Comparison of ENCODE assay signal across 8 cellular contexts in genomic region chr1:2228157-2228594, GRCh38. TPM values are rescaled to one million over a fixed set of nuclear protein-coding genes. Genes with fewer than 3 reads are reported as not detected.
A peak's percentile ranks its signal among the peaks of the same experiment; 100 is the strongest.
DNase-seq lines count a peak whose midpoint lies in the region; ATAC-seq, FAIRE-seq and TF ChIP-seq lines count a peak whose summit lies in the region.

Gene SKI, plus strand, starts transcription at chr1:2228319. Its CDS starts 448 bp downstream, at chr1:2228767.

- no peak for TF ChIP-seq POLR2A in endothelial cell of umbilical vein (IDR thresholded peaks at IDR 0.05; ENCODE audit: low read depth, low read length)

- peak within 1 kb of the TSS; percentile 59 to 98 (median 88) for H3K4me3 ChIP-seq in BLaER1 treated with 17β-estradiol and CSF1 and Interleukin-3, amounts not matched to agents 10 nM and 100 nM
- peak within 1 kb of the TSS; percentile 76 for H3K4me3 ChIP-seq in NT2/D1 (ENCODE audit: insufficient read length, low read depth)
- peak within 1 kb of the TSS; percentile 64 to 95 (median 66) for H3K4me3 ChIP-seq in endothelial cell of umbilical vein (replicated peaks in 1 of 3; ENCODE audit: insufficient read depth in 1 of 3, low read depth in 1 of 3, low read length in 3 of 3)

- H3K27ac ChIP-seq in BLaER1 treated with 17β-estradiol and CSF1 and Interleukin-3, amounts not matched to agents 10 nM and 100 nM: peak within 1 kb of the TSS; percentile 84 to 98 (median 93)
- peak within 1 kb of the TSS; percentile 98 for H3K27ac ChIP-seq in endothelial cell of umbilical vein (ENCODE audit: insufficient read depth, low read depth, low read length)

- H3K9me3 Mint-ChIP-seq in natural killer cell: no peaks in the 10 kb centered on the region

- no peaks in the 10 kb centered on the region for H3K36me3 Mint-ChIP-seq in natural killer cell

- peaks cover 0 to 2% of the 10 kb centered on the region in 2 donors for H3K27me3 Mint-ChIP-seq in natural killer cell (ENCODE audit: low read depth in 2 of 2)

- H3K9me1 ChIP-seq in endothelial cell of umbilical vein (replicated peaks; ENCODE audit: control insufficient read depth, extremely low read depth, insufficient read depth, low read length): no peaks in the 10 kb centered on the region

- H3K27ac Mint-ChIP-seq in natural killer cell: peak within 1 kb of the TSS; percentile 85 to 97

- BruUV-seq in endothelial cell of umbilical vein (replicated peaks; lab: Mats Ljungman, UMichigan): no TSS peak

- H4K20me1 ChIP-seq in BLaER1 treated with 17β-estradiol and CSF1 and Interleukin-3, amounts not matched to agents 10 nM and 100 nM: peaks cover 46 to 55% (median 46%) of the 10 kb centered on the region in 11 experiments
- no peaks in the 10 kb centered on the region for H4K20me1 ChIP-seq in endothelial cell of umbilical vein (replicated peaks; ENCODE audit: control insufficient read depth, extremely low read depth, insufficient read depth, low read length)

- peak within 1 kb of the TSS; percentile 96 to 100 (median 100) for H3K4me2 ChIP-seq in BLaER1 treated with 17β-estradiol and CSF1 and Interleukin-3, amounts not matched to agents 10 nM and 100 nM
- H3K4me2 ChIP-seq in endothelial cell of umbilical vein (ENCODE audit: insufficient read depth, low read length): peak within 1 kb of the TSS; percentile 66

- DNase-seq in NT2/D1 (ENCODE audit: low read depth, low spot score) (no peak), endothelial cell of umbilical vein (ENCODE audit: low read depth, low spot score) (no peak), natural killer cell (no peak)
- DNase-seq in stimulated activated CD8-positive, alpha-beta memory T cell treated with anti-CD3 and anti-CD28 coated beads, Interleukin-4, amount 100 ng/mL, for 48 hours: no peak

- TF ChIP-seq CTCF in endothelial cell of umbilical vein (IDR thresholded peaks at IDR 0.05; ENCODE audit: extremely low read depth in 1 of 2, insufficient read depth in 1 of 2, low read depth in 1 of 2, low read length in 2 of 2): no peak
- TF ChIP-seq CTCF in natural killer cell (IDR thresholded peaks at IDR 0.05): no peak

- FAIRE-seq in endothelial cell of umbilical vein (lab: Jason Lieb, UNC): no peak

- peak within 1 kb of the TSS; percentile 93 for H3K4me3 Mint-ChIP-seq in natural killer cell

- H2AFZ ChIP-seq in endothelial cell of umbilical vein (ENCODE audit: low read depth, low read length): peak within 1 kb of the TSS; percentile 59

- H3K79me2 ChIP-seq in endothelial cell of umbilical vein (ENCODE audit: control insufficient read depth, insufficient read depth, low read length): peaks cover 48% of the 10 kb centered on the region

- H3K36me3 ChIP-seq in BLaER1 treated with 17β-estradiol and CSF1 and Interleukin-3, amounts not matched to agents 10 nM and 100 nM: peaks cover 0 to 39% (median 18%) of the 10 kb centered on the region in 11 experiments; a peak in 10 of 22 replicates
- H3K36me3 ChIP-seq in NT2/D1 (ENCODE audit: insufficient read depth, insufficient read length, low read length) (peaks cover 39% of the 10 kb centered on the region), endothelial cell of umbilical vein (ENCODE audit: control insufficient read depth in 2 of 2, extremely low read depth in 1 of 2, insufficient read depth in 2 of 2, low read length in 2 of 2) (no peaks in the 10 kb centered on the region)

- peaks cover 28 to 51% of the 10 kb centered on the region in 2 donors for H3K4me1 Mint-ChIP-seq in natural killer cell

- POLR2A ChIA-PET in endothelial cell of umbilical vein (lab: Charles Lee): interaction anchor here (1.0 to 1.5 kb wide), 3 partner anchors 16 to 84 kb away, joined by 3 to 12 read pairs (median 5); no protein-coding TSS in a partner anchor

- peak within 1 kb of the TSS; percentile 78 to 99 (median 89) for H3K9ac ChIP-seq in BLaER1 treated with 17β-estradiol and CSF1 and Interleukin-3, amounts not matched to agents 10 nM and 100 nM
- H3K9ac ChIP-seq in NT2/D1 (ENCODE audit: insufficient read length, low read depth) (peak within 1 kb of the TSS; percentile 92), endothelial cell of umbilical vein (replicated peaks; ENCODE audit: extremely low read depth, insufficient read depth, low read length) (peak within 1 kb of the TSS; percentile 99)

- peaks cover 53 to 80% (median 69%) of the 10 kb centered on the region in 10 experiments for H3K4me1 ChIP-seq in BLaER1 treated with 17β-estradiol and CSF1 and Interleukin-3, amounts not matched to agents 10 nM and 100 nM
- peaks cover 20% of the 10 kb centered on the region for H3K4me1 ChIP-seq in NT2/D1 (ENCODE audit: insufficient read depth, insufficient read length)
- peaks cover 26% of the 10 kb centered on the region for H3K4me1 ChIP-seq in endothelial cell of umbilical vein (ENCODE audit: control insufficient read depth, extremely low read depth, insufficient read depth, low read length)

- intact Hi-C loops in endothelial cell of umbilical vein (cut with micrococcal nuclease): no loop called here
- intact Hi-C loops in natural killer cell (cut with micrococcal nuclease): no loop called here

- no peaks in the 10 kb centered on the region for H3K9me3 ChIP-seq in BLaER1 treated with 17β-estradiol and CSF1 and Interleukin-3, amounts not matched to agents 10 nM and 100 nM (replicated peaks in 1 of 11)
- H3K9me3 ChIP-seq in NT2/D1 (ENCODE audit: insufficient read depth, low read length): no peaks in the 10 kb centered on the region
- H3K9me3 ChIP-seq in endothelial cell of umbilical vein (replicated peaks; ENCODE audit: control insufficient read depth, insufficient read depth, low read length): no peaks in the 10 kb centered on the region

- dilution Hi-C loops in endothelial cell of umbilical vein (cut with MboI; ENCODE audit: extremely low pct_ligation_motif_present, low sequenced_read_pairs): no loop called here

- peaks cover 0 to 36% (median 31%) of the 10 kb centered on the region in 11 experiments; a peak in 17 of 22 replicates for H3K27me3 ChIP-seq in BLaER1 treated with 17β-estradiol and CSF1 and Interleukin-3, amounts not matched to agents 10 nM and 100 nM
- H3K27me3 ChIP-seq in NT2/D1 (ENCODE audit: insufficient read depth, insufficient read length): peaks cover 8% of the 10 kb centered on the region
- no peaks in the 10 kb centered on the region for H3K27me3 ChIP-seq in endothelial cell of umbilical vein (ENCODE audit: control insufficient read depth in 2 of 2, insufficient read depth in 2 of 2, low read length in 2 of 2)

- CTCF ChIA-PET in endothelial cell of umbilical vein (lab: Charles Lee): interaction anchor here (1.0 to 3.4 kb wide), 7 partner anchors 21 to 154 kb away, joined by 3 to 34 read pairs (median 9); partner anchors contain the start of gene FAAP20

- ATAC-seq in natural killer cell: no peak
- ATAC-seq in GM18498 (IDR thresholded peaks at IDR 0.05; ENCODE audit: unreplicated experiment): no peak
- ATAC-seq in HG03442 (IDR thresholded peaks at IDR 0.05; ENCODE audit: unreplicated experiment): no peak
- ATAC-seq in HG02973 (IDR thresholded peaks at IDR 0.05; ENCODE audit: unreplicated experiment): no peak

TF ChIP-seq in endothelial cell of umbilical vein, 7 proteins besides CTCF, POLR2A, EP300 and RAD21:
- no peak for TF ChIP-seq FOS (IDR thresholded peaks at IDR 0.05; ENCODE audit: borderline replicate concordance, insufficient read depth, low read length)
- no peak for TF ChIP-seq MAX (IDR thresholded peaks at IDR 0.05; ENCODE audit: insufficient read depth, insufficient read length)
- no peak for TF ChIP-seq JUN (IDR thresholded peaks at IDR 0.05; ENCODE audit: borderline replicate concordance, insufficient read depth, insufficient read length, low read depth)
- no peak for TF ChIP-seq POLR2AphosphoS5 (IDR thresholded peaks at IDR 0.05; ENCODE audit: insufficient read depth, low read depth, low read length)

RNA-seq across cellular contexts. Expression of gene SKI, which starts in this region (rescaled TPM):
- total RNA-seq in endothelial cell of umbilical vein: 76.0 and 80.3 TPM in 2 replicates
- polyA plus RNA-seq in endothelial cell of umbilical vein: 9.0 and 11.6 TPM in 2 replicates
- 12.3 and 15.5 TPM in 2 replicates for polyA plus RNA-seq in endothelial cell of umbilical vein (2011; cell fraction: cytosol; rRNA removed)
- polyA plus RNA-seq in endothelial cell of umbilical vein (2011; cell fraction: nucleus; rRNA removed): 23.5 and 24.9 TPM in 2 replicates
- polyA plus RNA-seq in endothelial cell of umbilical vein (2012): 20.3 and 24.2 TPM in 2 replicates
- 10.8 and 14.2 TPM in 2 replicates for polyA minus RNA-seq in endothelial cell of umbilical vein
- polyA minus RNA-seq in endothelial cell of umbilical vein (2011; cell fraction: cytosol; rRNA and poly(A)+ RNA removed): 20.5 TPM
- polyA minus RNA-seq in endothelial cell of umbilical vein (2011; cell fraction: nucleus; rRNA and poly(A)+ RNA removed): 15.3 and 23.3 TPM in 2 replicates
- 100 to 1,000 TPM in 2 of 3 donors, 10 to 100 TPM in 1; 96.9 to 145 (median 140) TPM for total RNA-seq in natural killer cell
